Comparison of ENCODE assay signal across 1 cellular context in genomic region chr22:19854778-19855503, GRCh38.
TF ChIP-seq lines count a peak whose summit lies in the region.

Gene GNB1L (minus strand): TSS chr22:19854874. CDS start chr22:19821355, 33,519 bp downstream.
Gene RTL10 (minus strand): TSS chr22:19854874. CDS start chr22:19852261, 2,613 bp downstream.

TF ChIP-seq in WTC11, 78 proteins besides CTCF, POLR2A, EP300 and RAD21 (continued from another document and continues in another):
- no peak for TF ChIP-seq ATF6 (CRISPR knock-in tag; IDR thresholded peaks at IDR 0.05)
- peak; percentile 34 for TF ChIP-seq NFYB (CRISPR knock-in tag; conservative IDR thresholded peaks at IDR 0.05; ENCODE audit: low read depth)
- no peak for TF ChIP-seq AR (CRISPR knock-in tag; IDR thresholded peaks at IDR 0.05)
- peak; percentile 88 for TF ChIP-seq FOXP1 (CRISPR knock-in tag; IDR thresholded peaks at IDR 0.05; ENCODE audit: borderline replicate concordance)
- peak; percentile 75; the same call in 1 of the 2 replicates for TF ChIP-seq E2F5 (CRISPR knock-in tag; IDR thresholded peaks at IDR 0.05)
- no peak for TF ChIP-seq ZNF671 (CRISPR knock-in tag; IDR thresholded peaks at IDR 0.05)
- TF ChIP-seq E2F1 (CRISPR knock-in tag; IDR thresholded peaks at IDR 0.05): no peak
- no peak for TF ChIP-seq ATF3 (CRISPR knock-in tag; conservative IDR thresholded peaks at IDR 0.05)
- no peak for TF ChIP-seq PRRX2 (CRISPR knock-in tag; IDR thresholded peaks at IDR 0.05)
- peak; percentile 19; the same call in 1 of the 2 replicates for TF ChIP-seq PRDM15 (CRISPR knock-in tag; IDR thresholded peaks at IDR 0.05)
- no peak for TF ChIP-seq ZNF423 (CRISPR knock-in tag; IDR thresholded peaks at IDR 0.05)
- TF ChIP-seq HMGA2 (CRISPR knock-in tag; IDR thresholded peaks at IDR 0.05): no peak
- no peak for TF ChIP-seq ZSCAN18 (CRISPR knock-in tag; IDR thresholded peaks at IDR 0.05)
- peak; percentile 92 for TF ChIP-seq ZBTB43 (CRISPR knock-in tag; IDR thresholded peaks at IDR 0.05)
- TF ChIP-seq ZNF138 (CRISPR knock-in tag; conservative IDR thresholded peaks at IDR 0.05): no peak
- TF ChIP-seq NFATC4 (CRISPR knock-in tag; IDR thresholded peaks at IDR 0.05): no peak
- peak; percentile 38; the same call in 1 of the 2 replicates for TF ChIP-seq CREM (CRISPR knock-in tag; IDR thresholded peaks at IDR 0.05)
- no peak for TF ChIP-seq JAZF1 (CRISPR knock-in tag; IDR thresholded peaks at IDR 0.05)
- peak; percentile 95 for TF ChIP-seq SMAD3 (CRISPR knock-in tag; IDR thresholded peaks at IDR 0.05; ENCODE audit: borderline replicate concordance)
- TF ChIP-seq NR2C2 (CRISPR knock-in tag; IDR thresholded peaks at IDR 0.05): no peak
- peak; percentile 87; the same call in 1 of the 2 replicates for TF ChIP-seq RELA (CRISPR knock-in tag; IDR thresholded peaks at IDR 0.05; ENCODE audit: borderline replicate concordance)
- peak; percentile 35; the same call in 1 of the 2 replicates for TF ChIP-seq ZNF281 (CRISPR knock-in tag; IDR thresholded peaks at IDR 0.05)
- TF ChIP-seq IRF2 (CRISPR knock-in tag; IDR thresholded peaks at IDR 0.05; ENCODE audit: borderline replicate concordance, low read depth): 0 out of 2 replicates have a peak, but pooled peaks have one; percentile 65
- TF ChIP-seq EMX1 (CRISPR knock-in tag; IDR thresholded peaks at IDR 0.05): no peak
- TF ChIP-seq ZNF232 (CRISPR knock-in tag; IDR thresholded peaks at IDR 0.05): peak; percentile 95
- TF ChIP-seq ZNF425 (CRISPR knock-in tag; conservative IDR thresholded peaks at IDR 0.05): no peak
- TF ChIP-seq OVOL2 (CRISPR knock-in tag; IDR thresholded peaks at IDR 0.05; ENCODE audit: borderline replicate concordance): no peak
- no peak for TF ChIP-seq USF2 (CRISPR knock-in tag; IDR thresholded peaks at IDR 0.05)
- 0 out of 2 replicates have a peak, but pooled peaks have one; percentile 33 for TF ChIP-seq ZNF219 (CRISPR knock-in tag; IDR thresholded peaks at IDR 0.05; ENCODE audit: borderline replicate concordance)
- TF ChIP-seq IRF1 (CRISPR knock-in tag; IDR thresholded peaks at IDR 0.05): peak; percentile 69
- TF ChIP-seq ETV6 (CRISPR knock-in tag; IDR thresholded peaks at IDR 0.05): peak; percentile 94
- TF ChIP-seq GTF2I (CRISPR knock-in tag; conservative IDR thresholded peaks at IDR 0.05): no peak
- no peak; the same call in 1 of the 2 replicates for TF ChIP-seq ESRRA (CRISPR knock-in tag; IDR thresholded peaks at IDR 0.05; ENCODE audit: borderline replicate concordance)
- peak; percentile 90 for TF ChIP-seq MYBL2 (CRISPR knock-in tag; IDR thresholded peaks at IDR 0.05)
- no peak for TF ChIP-seq SMAD4 (CRISPR knock-in tag; IDR thresholded peaks at IDR 0.05)
